Comparison of ENCODE assay signal across 8 cellular contexts in genomic region chr11:942853-943252, GRCh38. TPM values are rescaled to one million over a fixed set of nuclear protein-coding genes. Genes with fewer than 3 reads are reported as not detected.
DNase-seq lines count a peak whose midpoint lies in the region; TF ChIP-seq lines count a peak whose summit lies in the region.
"Had no signal": no experiment of that assay in that cellular context is flagged by ENCODE, and none has a peak within 500 bp of the region (broad histone marks: within the 10 kb centered on the region; RNA-seq: fewer than 3 reads in every experiment).

No MANE protein-coding gene starts in this region.

- no peak for TF ChIP-seq EP300 in transverse colon (IDR thresholded peaks at IDR 0.05; ENCODE audit: low read depth)

- H3K27me3 ChIP-seq in HUES6 (ENCODE audit: control insufficient read depth, insufficient read depth, low read length) (no peaks in the 10 kb centered on the region), adrenal gland (no peaks in the 10 kb centered on the region), hepatocyte (no peaks in the 10 kb centered on the region), transverse colon (no peaks in the 10 kb centered on the region)

- peak overlapping the region; percentile 18 for H3K9ac ChIP-seq in HUES6 (ENCODE audit: low read length)

- intact Hi-C loops in adrenal gland (cut with DNase I), result no loop called here
- intact Hi-C loops in transverse colon (cut with DNase I; ENCODE audit: low total_unique reads), result no loop called here

- H3K79me2 ChIP-seq in hepatocyte, result peaks cover 94% of the 10 kb centered on the region

- H3K9me2 ChIP-seq in hepatocyte (replicated peaks; ENCODE audit: insufficient read depth), result no peaks in the 10 kb centered on the region

- TF ChIP-seq POLR2A in adrenal gland (IDR thresholded peaks at IDR 0.05) (peak in 1 of 2 donors; percentile 29), transverse colon (IDR thresholded peaks at IDR 0.05) (no peak)

- no peak for TF ChIP-seq CTCF in adrenal gland (IDR thresholded peaks at IDR 0.05)
- TF ChIP-seq CTCF in hepatocyte (IDR thresholded peaks at IDR 0.05; ENCODE audit: poor library complexity), result no peak
- TF ChIP-seq CTCF in transverse colon (IDR thresholded peaks at IDR 0.05), result no peak

- H2AFZ ChIP-seq in hepatocyte, result no peak overlapping the region

- peak; percentile 56 to 78 (median 74) for DNase-seq in adrenal gland
- DNase-seq in hepatocyte (ENCODE audit: low spot score), result no peak
- DNase-seq in renal cortical epithelial cell (ENCODE audit: low read depth), result peak; percentile 88
- no peak for DNase-seq in activated CD4-positive, CD25-positive, alpha-beta regulatory T cell (lab: John Stamatoyannopoulos, UW)
- no peak for DNase-seq in UCSD-AML1 (lab: John Stamatoyannopoulos, UW; ENCODE audit: unreplicated experiment)
- no peak for DNase-seq in transverse colon
- DNase-seq: NCI-H2227 treated with DMSO at 0.1 percent for 48 hours had no signal

- H3K4me1 ChIP-seq in HUES6 (ENCODE audit: control insufficient read depth, insufficient read depth, low read length) (peaks cover 52% of the 10 kb centered on the region), adrenal gland (replicated peaks in 1 of 2) (peaks cover 26 to 35% of the 10 kb centered on the region in 2 donors), hepatocyte (ENCODE audit: insufficient read depth) (peaks cover 32% of the 10 kb centered on the region), transverse colon (peaks cover 7 to 31% (median 14%) of the 10 kb centered on the region in 4 donors)

- in situ Hi-C loops in transverse colon (cut with MboI; ENCODE audit: low pct_ligation_motif_present in 1 of 4, low pct_unique_long_range_greater_than_20kb in 1 of 4, low sequenced_read_pairs in 3 of 4), result no loop called here

- 46 to 63% (median 55%) methylated on average over 10 of the region's 10 CpGs for WGBS in adrenal gland, 4 donors
- WGBS in hepatocyte (ENCODE audit: low lambda C conversion rate, missing lambda C conversion rate), result 79% methylated on average over 10 of the region's 10 CpGs
- WGBS in transverse colon (ENCODE audit: low coverage in 1 of 2), 2 donors, result 85% methylated on average over 10 of the region's 10 CpGs; no CpG with 5 or more reads in 1 of the 2 donors

- H3K4me3 ChIP-seq in HUES6 (ENCODE audit: low read depth, low read length) (no peak overlapping the region), adrenal gland (no peak overlapping the region), hepatocyte (no peak overlapping the region), transverse colon (no peak overlapping the region)

- peak overlapping the region; percentile 36 for H3K4me2 ChIP-seq in hepatocyte

- H3K9me3 ChIP-seq in HUES6 (ENCODE audit: control insufficient read depth, insufficient read depth, low read depth, low read length) (no peaks in the 10 kb centered on the region), adrenal gland (replicated peaks in 1 of 3) (no peaks in the 10 kb centered on the region), hepatocyte (ENCODE audit: low read depth) (no peaks in the 10 kb centered on the region), transverse colon (no peaks in the 10 kb centered on the region)

- H3K27ac ChIP-seq in HUES6 (ENCODE audit: low read depth, low read length) (0 out of 2 replicates have a peak overlapping the region, but pooled peaks have one; percentile 17), adrenal gland (peak overlapping the region in 3 of 5 donors; percentile 62 to 73 (median 70)), hepatocyte (peak overlapping the region; percentile 86), transverse colon (no peak overlapping the region)

- H4K20me1 ChIP-seq in hepatocyte (ENCODE audit: insufficient read depth, poor library complexity, severe bottlenecking), result peaks cover 9% of the 10 kb centered on the region

- peaks cover 5% of the 10 kb centered on the region; the same call in 1 of the 2 replicates for H3K36me3 ChIP-seq in HUES6 (ENCODE audit: control insufficient read depth, insufficient read depth, low read length)
- peaks cover 0 to 11% of the 10 kb centered on the region in 2 donors for H3K36me3 ChIP-seq in adrenal gland (replicated peaks in 1 of 2)
- H3K36me3 ChIP-seq in hepatocyte (replicated peaks; ENCODE audit: insufficient read depth, low read depth), result no peaks in the 10 kb centered on the region
- H3K36me3 ChIP-seq in transverse colon, result no peaks in the 10 kb centered on the region

RNA-seq across cellular contexts. Expression of gene AP2A2, which starts 17.2 kb away (rescaled TPM):
- total RNA-seq in adrenal gland (100 to 1,000 TPM in 3 of 8 donors, 10 to 100 TPM in 5; 38.5 to 115 (median 79.1) TPM), hepatocyte (57.8 and 68.0 TPM in 2 replicates), renal cortical epithelial cell (20.1 and 97.3 TPM in 2 replicates), transverse colon (100 to 1,000 TPM in 2 of 4 donors, 10 to 100 TPM in 2; 70.5 to 130 (median 102) TPM)
- polyA plus RNA-seq in adrenal gland (10 to 100 TPM; 28.6 to 98.5 (median 71.4) TPM), hepatocyte (49.7 and 56.2 TPM in 2 replicates)

RNA-seq across cellular contexts. Expression of gene CHID1, which starts 32.2 kb away (rescaled TPM):
- 100 to 1,000 TPM in 5 of 8 donors, 10 to 100 TPM in 3; 93.1 to 220 (median 110) TPM for total RNA-seq in adrenal gland
- polyA plus RNA-seq in adrenal gland, result 10 to 100 TPM; 39.2 to 60.1 (median 56.3) TPM
- 61.5 and 92.4 TPM in 2 replicates for total RNA-seq in hepatocyte
- 152 and 155 TPM in 2 replicates for polyA plus RNA-seq in hepatocyte
- total RNA-seq in renal cortical epithelial cell, result 35.3 and 83.9 TPM in 2 replicates
- total RNA-seq in transverse colon, result 10 to 100 TPM; 15.3 to 58.2 (median 41.4) TPM

Comparison
In these comparisons a context has a peak if more than half of its experiments do, and no peak if none do; other contexts are left out.
1. H3K27ac ChIP-seq: peak in HUES6 (single experiment), adrenal gland (3 of 5) and hepatocyte (single experiment); none in transverse colon (0 of 4).
2. DNase-seq: peak in adrenal gland (7 of 7) and renal cortical epithelial cell (single experiment); none in hepatocyte (single experiment), activated CD4-positive, CD25-positive, alpha-beta regulatory T cell (0 of 4), UCSD-AML1 (single experiment) and transverse colon (single experiment).